In genomic region chr2:234493117-234493516, GRCh38 we compare ENCODE assay signal across 8 cellular contexts. TPM values are rescaled to one million over a fixed set of nuclear protein-coding genes. Genes with fewer than 3 reads are reported as not detected.
A peak's percentile ranks its signal among the peaks of the same experiment; 100 is the strongest.
DNase-seq lines count a peak whose midpoint lies in the region; ATAC-seq lines count a peak whose summit lies in the region.

No MANE protein-coding gene starts in this region.

- H3K27me3 Mint-ChIP-seq in T-helper 1 cell treated with Interleukin-12 subunit alpha and Interleukin-12 subunit beta and Interleukin-4 antibody, amounts not matched to agents 30 μg/mL and 1 μg/mL, for 36 hours (ENCODE audit: low read depth) = peaks cover 4% of the 10 kb centered on the region
- no peaks in the 10 kb centered on the region for H3K27me3 Mint-ChIP-seq in activated T-helper 1 cell treated with anti-CD3 and anti-CD28 coated beads, Interleukin-12 subunit alpha, Interleukin-12 subunit beta, Interleukin-2, Interleukin-4 antibody, amounts not matched to agents 30 ng/mL and 10 ng/mL and 1 ng/mL, durations not matched to agents 14 hours and 24 hours and 36 hours (ENCODE audit: insufficient read depth)
- H3K27me3 Mint-ChIP-seq in stimulated activated naive B cell treated with anti-CD40 and anti-IgM and Interleukin-4, amounts not matched to agents 10 μg/mL and 1 μg/mL and 100 μg/mL, for 72 hours = no peaks in the 10 kb centered on the region

- DNase-seq in T-helper 1 cell (no peak), NCI-H510A treated with DMSO at 0.1 percent for 48 hours (lab: John Stamatoyannopoulos, UW) (no peak)
- no peak for DNase-seq in activated T-helper 1 cell treated with anti-CD3 and anti-CD28 coated beads, Interleukin-12 subunit alpha, Interleukin-12 subunit beta, Interleukin-2, Interleukin-4 antibody, amounts not matched to agents 30 ng/mL and 10 ng/mL and 1 ng/mL, durations not matched to agents 14 hours and 24 hours and 36 hours (ENCODE audit: low spot score)
- no peak for DNase-seq in stimulated activated naive B cell treated with anti-CD40 and anti-IgM and Interleukin-4, amounts not matched to agents 10 μg/mL and 1 μg/mL and 100 μg/mL, for 72 hours
- no peak for DNase-seq in stimulated activated CD4-positive, alpha-beta T cell treated with anti-CD3 and anti-CD28 coated beads, Interleukin-4, amount 100 ng/mL, for 24 hours

- no peaks in the 10 kb centered on the region for H3K9me3 Mint-ChIP-seq in T-helper 1 cell treated with Interleukin-12 subunit alpha and Interleukin-12 subunit beta and Interleukin-4 antibody, amounts not matched to agents 30 μg/mL and 1 μg/mL, for 36 hours
- H3K9me3 Mint-ChIP-seq in activated T-helper 1 cell treated with anti-CD3 and anti-CD28 coated beads, Interleukin-12 subunit alpha, Interleukin-12 subunit beta, Interleukin-2, Interleukin-4 antibody, amounts not matched to agents 30 ng/mL and 10 ng/mL and 1 ng/mL, durations not matched to agents 14 hours and 24 hours and 36 hours = no peaks in the 10 kb centered on the region
- H3K9me3 Mint-ChIP-seq in stimulated activated naive B cell treated with anti-CD40 and anti-IgM and Interleukin-4, amounts not matched to agents 10 μg/mL and 1 μg/mL and 100 μg/mL, for 72 hours = no peaks in the 10 kb centered on the region

- ATAC-seq in stimulated activated naive B cell treated with anti-CD40 and anti-IgM and Interleukin-4, amounts not matched to agents 10 μg/mL and 1 μg/mL and 100 μg/mL, for 72 hours (replicated peaks) = no peak
- ATAC-seq in GM19397 (IDR thresholded peaks at IDR 0.05; ENCODE audit: unreplicated experiment) = no peak

- H3K4me1 Mint-ChIP-seq in T-helper 1 cell treated with Interleukin-12 subunit alpha and Interleukin-12 subunit beta and Interleukin-4 antibody, amounts not matched to agents 30 μg/mL and 1 μg/mL, for 36 hours (ENCODE audit: low read depth) = peaks cover 44% of the 10 kb centered on the region
- H3K4me1 Mint-ChIP-seq in activated T-helper 1 cell treated with anti-CD3 and anti-CD28 coated beads, Interleukin-12 subunit alpha, Interleukin-12 subunit beta, Interleukin-2, Interleukin-4 antibody, amounts not matched to agents 30 ng/mL and 10 ng/mL and 1 ng/mL, durations not matched to agents 14 hours and 24 hours and 36 hours (ENCODE audit: low read depth) = peaks cover 54% of the 10 kb centered on the region
- H3K4me1 Mint-ChIP-seq in stimulated activated naive B cell treated with anti-CD40 and anti-IgM and Interleukin-4, amounts not matched to agents 10 μg/mL and 1 μg/mL and 100 μg/mL, for 72 hours = peaks cover 53 to 74% of the 10 kb centered on the region in 2 donors

- intact Hi-C loops in activated T-helper 1 cell treated with anti-CD3 and anti-CD28 coated beads, Interleukin-12 subunit alpha, Interleukin-12 subunit beta, Interleukin-2, Interleukin-4 antibody, amounts not matched to agents 30 ng/mL and 10 ng/mL and 1 ng/mL, durations not matched to agents 14 hours and 24 hours and 36 hours (cut with micrococcal nuclease) = loop anchor here (2.0 kb wide), 1 partner anchor 124 kb away; no protein-coding TSS in a partner anchor

- H3K27ac Mint-ChIP-seq in T-helper 1 cell treated with Interleukin-12 subunit alpha and Interleukin-12 subunit beta and Interleukin-4 antibody, amounts not matched to agents 30 μg/mL and 1 μg/mL, for 36 hours = peak overlapping the region; percentile 99
- peak overlapping the region; percentile 95 for H3K27ac Mint-ChIP-seq in activated T-helper 1 cell treated with anti-CD3 and anti-CD28 coated beads, Interleukin-12 subunit alpha, Interleukin-12 subunit beta, Interleukin-2, Interleukin-4 antibody, amounts not matched to agents 30 ng/mL and 10 ng/mL and 1 ng/mL, durations not matched to agents 14 hours and 24 hours and 36 hours
- no peak overlapping the region for H3K27ac Mint-ChIP-seq in stimulated activated naive B cell treated with anti-CD40 and anti-IgM and Interleukin-4, amounts not matched to agents 10 μg/mL and 1 μg/mL and 100 μg/mL, for 72 hours

- peaks cover 74% of the 10 kb centered on the region for H3K36me3 Mint-ChIP-seq in T-helper 1 cell treated with Interleukin-12 subunit alpha and Interleukin-12 subunit beta and Interleukin-4 antibody, amounts not matched to agents 30 μg/mL and 1 μg/mL, for 36 hours (ENCODE audit: low read depth)
- H3K36me3 Mint-ChIP-seq in activated T-helper 1 cell treated with anti-CD3 and anti-CD28 coated beads, Interleukin-12 subunit alpha, Interleukin-12 subunit beta, Interleukin-2, Interleukin-4 antibody, amounts not matched to agents 30 ng/mL and 10 ng/mL and 1 ng/mL, durations not matched to agents 14 hours and 24 hours and 36 hours (ENCODE audit: low read depth) = peaks cover 31% of the 10 kb centered on the region
- peaks cover 2 to 20% of the 10 kb centered on the region in 2 donors for H3K36me3 Mint-ChIP-seq in stimulated activated naive B cell treated with anti-CD40 and anti-IgM and Interleukin-4, amounts not matched to agents 10 μg/mL and 1 μg/mL and 100 μg/mL, for 72 hours

- H3K4me3 ChIP-seq in iPS-18c (ENCODE audit: insufficient read depth, low read depth, low read length) = peak overlapping the region; percentile 17; the same call in 1 of the 2 replicates

- H3K9me3 ChIP-seq in iPS-18c (ENCODE audit: control insufficient read depth, insufficient read depth, low read length) = no peaks in the 10 kb centered on the region

- peak overlapping the region; percentile 99 for H3K4me3 Mint-ChIP-seq in T-helper 1 cell treated with Interleukin-12 subunit alpha and Interleukin-12 subunit beta and Interleukin-4 antibody, amounts not matched to agents 30 μg/mL and 1 μg/mL, for 36 hours
- peak overlapping the region; percentile 93 for H3K4me3 Mint-ChIP-seq in activated T-helper 1 cell treated with anti-CD3 and anti-CD28 coated beads, Interleukin-12 subunit alpha, Interleukin-12 subunit beta, Interleukin-2, Interleukin-4 antibody, amounts not matched to agents 30 ng/mL and 10 ng/mL and 1 ng/mL, durations not matched to agents 14 hours and 24 hours and 36 hours
- H3K4me3 Mint-ChIP-seq in stimulated activated naive B cell treated with anti-CD40 and anti-IgM and Interleukin-4, amounts not matched to agents 10 μg/mL and 1 μg/mL and 100 μg/mL, for 72 hours = peak overlapping the region; percentile 26 to 50

RNA-seq across cellular contexts. Expression of gene ARL4C, which starts 3.8 kb away (rescaled TPM):
- total RNA-seq in activated T-helper 1 cell treated with anti-CD3 and anti-CD28 coated beads, Interleukin-12 subunit alpha, Interleukin-12 subunit beta, Interleukin-2, Interleukin-4 antibody, amounts not matched to agents 30 ng/mL and 10 ng/mL and 1 ng/mL, durations not matched to agents 14 hours and 24 hours and 36 hours = 66.3 and 68.5 TPM in 2 replicates

Comparison
In these comparisons a context has a peak if more than half of its experiments do, and no peak if none do; other contexts are left out.
1. H3K4me3 Mint-ChIP-seq: peak in every context shown above with its lines; median percentile 99 in T-helper 1 cell treated with Interleukin-12 subunit alpha and Interleukin-12 subunit beta and Interleukin-4 antibody, amounts not matched to agents 30 μg/mL and 1 μg/mL, for 36 hours; 93 in activated T-helper 1 cell treated with anti-CD3 and anti-CD28 coated beads, Interleukin-12 subunit alpha, Interleukin-12 subunit beta, Interleukin-2, Interleukin-4 antibody, amounts not matched to agents 30 ng/mL and 10 ng/mL and 1 ng/mL, durations not matched to agents 14 hours and 24 hours and 36 hours; 38 in stimulated activated naive B cell treated with anti-CD40 and anti-IgM and Interleukin-4, amounts not matched to agents 10 μg/mL and 1 μg/mL and 100 μg/mL, for 72 hours.